ENCODE assay signal across 31 cellular contexts in the genomic region with DNA sequence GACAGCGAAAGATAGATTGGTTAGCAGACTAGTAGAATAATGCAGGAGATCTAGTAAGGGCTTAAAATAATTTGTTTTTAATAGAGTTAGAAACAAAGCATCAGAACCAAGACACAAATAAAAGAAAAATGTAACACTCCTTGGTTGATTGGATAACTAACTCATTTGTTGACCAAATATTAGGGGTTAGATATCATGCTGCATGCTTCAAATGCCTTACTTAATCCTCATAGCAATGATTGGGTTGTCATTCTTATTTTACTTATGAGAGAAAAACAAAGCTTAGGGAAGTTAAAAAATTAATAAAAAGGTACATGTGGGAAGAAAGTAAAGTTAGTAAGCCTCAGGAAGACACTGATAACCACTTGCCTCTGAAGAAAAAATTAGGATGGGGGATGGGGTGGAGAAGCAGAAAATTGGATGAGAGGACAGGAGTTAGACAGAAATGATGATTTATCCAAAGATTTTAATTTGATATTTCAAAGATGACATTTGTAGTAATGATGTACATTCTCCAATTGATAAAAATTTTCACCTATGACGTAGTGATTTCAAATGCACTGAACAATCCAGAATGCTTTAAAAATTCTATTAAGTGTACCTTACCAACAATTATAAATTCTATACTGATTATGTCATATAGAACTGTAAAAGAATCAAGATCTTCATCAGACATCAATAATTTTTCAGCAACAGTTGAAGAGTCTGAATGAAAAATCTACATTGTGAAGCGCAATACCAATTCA.
"Had no signal": no experiment of that assay in that cellular context is flagged by ENCODE, and none has a peak within 500 bp of the region (broad histone marks: within the 10 kb centered on the region; RNA-seq: fewer than 3 reads in every experiment).

No MANE protein-coding gene starts in this region.

- H3K27me3 Mint-ChIP-seq: activated CD4-positive, alpha-beta T cell treated with anti-CD3 and anti-CD28 coated beads, Interleukin-2, amount 10 ng/mL, durations not matched to agents 24 days and 14 days; activated naive CD4-positive, alpha-beta T cell treated with anti-CD3 and anti-CD28 coated beads, Interleukin-2, amount 10 ng/mL, durations not matched to agents 7 days and 5 days; activated naive CD8-positive, alpha-beta T cell; activated T-cell treated with anti-CD3 and anti-CD28 coated beads, Interleukin-2, amount 50 U/mL, for 24 hours had no signal

- H3K27ac ChIP-seq: ascending aorta, body of pancreas, breast epithelium, Peyer's patch, WERI-Rb-1 had no signal

- H3K36me3 ChIP-seq: ascending aorta, breast epithelium, MG63, Peyer's patch, WERI-Rb-1 had no signal

- H3K36me3 Mint-ChIP-seq: activated naive CD4-positive, alpha-beta T cell treated with anti-CD3 and anti-CD28 coated beads, Interleukin-2, amount 10 ng/mL, durations not matched to agents 7 days and 5 days; activated naive CD8-positive, alpha-beta T cell had no signal

- H3K4me1 ChIP-seq: ascending aorta, body of pancreas, breast epithelium, Peyer's patch had no signal

- H3K27ac Mint-ChIP-seq: activated CD4-positive, alpha-beta T cell treated with anti-CD3 and anti-CD28 coated beads, Interleukin-2, amount 10 ng/mL, durations not matched to agents 24 days and 14 days; activated CD8-positive, alpha-beta T cell treated with anti-CD3 and anti-CD28 coated beads, Interleukin-2, amount 10 ng/mL, durations not matched to agents 7 days and 5 days; activated naive CD4-positive, alpha-beta T cell treated with anti-CD3 and anti-CD28 coated beads, Interleukin-2, amount 10 ng/mL, durations not matched to agents 7 days and 5 days; activated naive CD8-positive, alpha-beta T cell; activated T-cell treated with anti-CD3 and anti-CD28 coated beads, Interleukin-2, amount 50 U/mL, for 24 hours had no signal

- H3K27me3 ChIP-seq: ascending aorta, body of pancreas, breast epithelium, MG63, Peyer's patch had no signal

- H3K9me3 ChIP-seq: ascending aorta, body of pancreas, breast epithelium, MG63, Peyer's patch had no signal

- ATAC-seq: activated CD8-positive, alpha-beta T cell treated with anti-CD3 and anti-CD28 coated beads, Interleukin-2, amount 10 ng/mL, durations not matched to agents 7 days and 5 days; body of pancreas; PC-3 had no signal

- H3K4me1 Mint-ChIP-seq: activated CD4-positive, alpha-beta T cell treated with anti-CD3 and anti-CD28 coated beads, Interleukin-2, amount 10 ng/mL, durations not matched to agents 24 days and 14 days; activated naive CD4-positive, alpha-beta T cell treated with anti-CD3 and anti-CD28 coated beads, Interleukin-2, amount 10 ng/mL, durations not matched to agents 7 days and 5 days had no signal

- H3K4me3 Mint-ChIP-seq: activated CD4-positive, alpha-beta T cell treated with anti-CD3 and anti-CD28 coated beads, Interleukin-2, amount 10 ng/mL, durations not matched to agents 24 days and 14 days; activated CD8-positive, alpha-beta T cell treated with anti-CD3 and anti-CD28 coated beads, Interleukin-2, amount 10 ng/mL, durations not matched to agents 7 days and 5 days; activated naive CD4-positive, alpha-beta T cell treated with anti-CD3 and anti-CD28 coated beads, Interleukin-2, amount 10 ng/mL, durations not matched to agents 7 days and 5 days; activated naive CD8-positive, alpha-beta T cell; activated T-cell treated with anti-CD3 and anti-CD28 coated beads, Interleukin-2, amount 50 U/mL, for 24 hours had no signal

- H3K4me3 ChIP-seq: ascending aorta, body of pancreas, breast epithelium, MG63, Peyer's patch had no signal

- H3K9me3 Mint-ChIP-seq: activated CD4-positive, alpha-beta T cell treated with anti-CD3 and anti-CD28 coated beads, Interleukin-2, amount 10 ng/mL, durations not matched to agents 24 days and 14 days; activated naive CD4-positive, alpha-beta T cell treated with anti-CD3 and anti-CD28 coated beads, Interleukin-2, amount 10 ng/mL, durations not matched to agents 7 days and 5 days; activated T-cell treated with anti-CD3 and anti-CD28 coated beads, Interleukin-2, amount 50 U/mL, for 24 hours had no signal

- DNase-seq: activated CD4-positive, alpha-beta T cell treated with anti-CD3 and anti-CD28 coated beads for 1 hour; activated CD4-positive, alpha-beta T cell treated with anti-CD3 and anti-CD28 coated beads, Interleukin-2, amount 10 ng/mL, durations not matched to agents 24 days and 14 days; activated CD4-positive, alpha-beta T cell treated with anti-CD3 and anti-CD28 coated beads, Interleukin-2, amount 50 U/mL, for 4 hours; activated CD4-positive, CD25-positive, alpha-beta regulatory T cell; activated CD8-positive, alpha-beta T cell treated with anti-CD3 and anti-CD28 coated beads, Interleukin-2, amount 10 ng/mL, durations not matched to agents 7 days and 5 days; activated gamma-delta T cell treated with Interleukin-2 at 50 U/mL for 16 hours; activated naive CD4-positive, alpha-beta T cell treated with anti-CD3 and anti-CD28 coated beads, Interleukin-2, amount 10 ng/mL, durations not matched to agents 7 days and 5 days; activated T-cell treated with anti-CD3 and anti-CD28 coated beads, Interleukin-2, amount 50 U/mL, for 24 hours; amygdala; body of pancreas; Kasumi-1; KG1; MG63; MV-4-11; NCI-H1092; NCI-H1436 treated with DMSO at 0.1 percent for 48 hours; NCI-H1694 treated with DMSO at 0.1 percent for 48 hours; NCI-H2029; NCI-H510A; NCI-H526; NCI-H748 treated with DMSO at 0.1 percent for 48 hours; NK-92 treated with Interleukin-12 subunit alpha and Interleukin-12 subunit beta, amount 100 ng/mL, for 24 hours; PC-3; Peyer's patch; RPMI8226; SHP77 treated with DMSO at 0.1 percent for 48 hours; T1000; WERI-Rb-1 had no signal
